12 cellular contexts compared by ENCODE assay signal in genomic region chr3:100090669-100091005, GRCh38. TPM values are rescaled to one million over a fixed set of nuclear protein-coding genes. Genes with fewer than 3 reads are reported as not detected.
DNase-seq lines count a peak whose midpoint lies in the region; ATAC-seq and TF ChIP-seq lines count a peak whose summit lies in the region.
"Had no signal": no experiment of that assay in that cellular context is flagged by ENCODE, and none has a peak within 500 bp of the region (broad histone marks: within the 10 kb centered on the region; RNA-seq: fewer than 3 reads in every experiment).

No MANE protein-coding gene starts in this region.

- no peak overlapping the region for H4K91ac ChIP-seq in H9 (ENCODE audit: insufficient read length, low read depth, low read length)

- H4K20me1 ChIP-seq in KMS-11 (ENCODE audit: insufficient read depth): no peaks in the 10 kb centered on the region
- H4K20me1 ChIP-seq in H9 (ENCODE audit: control insufficient read depth, insufficient read depth, insufficient read length): no peaks in the 10 kb centered on the region

- no peak overlapping the region for H3K4me3 Mint-ChIP-seq in H9
- H3K4me3 Mint-ChIP-seq: activated naive CD8-positive, alpha-beta T cell had no signal

- H3K23ac ChIP-seq in H9 (ENCODE audit: insufficient read length, low read depth, low read length): no peak overlapping the region

- H3K36me3 ChIP-seq in KMS-11 (ENCODE audit: insufficient read depth) (no peaks in the 10 kb centered on the region), mesodermal cell (ENCODE audit: control insufficient read depth, insufficient read depth, low read length) (no peaks in the 10 kb centered on the region)

- DNase-seq in H9 (no peak), NOMO-1 treated with dmso at 0.1 percent for 144 hours (lab: John Stamatoyannopoulos, UW; ENCODE audit: unreplicated experiment) (no peak)
- DNase-seq: DMS 273 treated with DMSO at 0.1 percent for 48 hours, NCI-H1048 had no signal

- no peak overlapping the region for H3T11ph ChIP-seq in H9 (ENCODE audit: low read length)

- no peak overlapping the region for H2AK5ac ChIP-seq in H9 (ENCODE audit: insufficient read length, low read length)

- peak overlapping the region in 1 of 3 experiments; percentile 62; a peak in 1 of 7 replicates for H3K27ac Mint-ChIP-seq in H9
- H3K27ac Mint-ChIP-seq: activated naive CD8-positive, alpha-beta T cell had no signal

- H3K27me3 ChIP-seq in KMS-11 (ENCODE audit: insufficient read depth, low read depth) (no peaks in the 10 kb centered on the region), H9 (ENCODE audit: insufficient read depth, low read length) (no peaks in the 10 kb centered on the region)

- no peaks in the 10 kb centered on the region for H3K9me3 Mint-ChIP-seq in H9

- H3K4me3 ChIP-seq in KMS-11 (IDR thresholded peaks at IDR 0.05; ENCODE audit: insufficient read depth, low read depth, low read length): no peak overlapping the region
- H3K4me3 ChIP-seq in mesodermal cell (ENCODE audit: extremely low read depth, insufficient read depth, low read length, poor library complexity, severe bottlenecking): no peak overlapping the region

- no peak overlapping the region for H2BK120ac ChIP-seq in H9 (ENCODE audit: low read depth, low read length, poor library complexity, severe bottlenecking)

- H3K9ac ChIP-seq in KMS-11 (no peak overlapping the region), H9 (ENCODE audit: extremely low read depth, insufficient read length, low read length) (no peak overlapping the region)
- H3K9ac ChIP-seq: parathyroid adenoma had no signal

- H3K4me2 ChIP-seq in KMS-11: peak overlapping the region; percentile 30; the same call in 1 of the 2 replicates
- no peak overlapping the region for H3K4me2 ChIP-seq in H9 (ENCODE audit: insufficient read depth, insufficient read length, low read length)

- H3K79me1 ChIP-seq in H9 (ENCODE audit: insufficient read depth, low read depth, low read length, poor library complexity, severe bottlenecking): no peaks in the 10 kb centered on the region

- no peak overlapping the region for H2AFZ ChIP-seq in KMS-11 (ENCODE audit: low read depth)
- no peak overlapping the region for H2AFZ ChIP-seq in H9 (ENCODE audit: low read length)

- H3K56ac ChIP-seq in H9 (ENCODE audit: insufficient read length, low read depth, low read length): no peak overlapping the region

- no peaks in the 10 kb centered on the region for H3K36me3 Mint-ChIP-seq in H9 (ENCODE audit: insufficient read depth in 1 of 3, low read depth in 3 of 3)

- no peaks in the 10 kb centered on the region for H3K23me2 ChIP-seq in H9 (ENCODE audit: insufficient read length, low read depth, low read length, poor library complexity, severe bottlenecking)

- no peak overlapping the region for H2BK20ac ChIP-seq in H9 (ENCODE audit: low read depth, low read length, poor library complexity, severe bottlenecking)

- H3K4me1 ChIP-seq in KMS-11 (ENCODE audit: low read depth, poor library complexity, severe bottlenecking) (peaks cover 62% of the 10 kb centered on the region), mesodermal cell (ENCODE audit: control insufficient read depth, insufficient read depth, low read length, poor library complexity, severe bottlenecking) (peaks cover 21% of the 10 kb centered on the region), H9 (ENCODE audit: insufficient read depth, low read length) (peaks cover 6% of the 10 kb centered on the region; the same call in 1 of the 2 replicates)

- TF ChIP-seq CTCF in KMS-11 (conservative IDR thresholded peaks at IDR 0.05; ENCODE audit: low read depth, low read length): no peak; the same call in none of the 2 replicates
- no peak for TF ChIP-seq CTCF in H9 (conservative IDR thresholded peaks at IDR 0.05)

- H3K4me1 Mint-ChIP-seq in H9: peaks cover 28 to 32% of the 10 kb centered on the region in 2 experiments

- no peak overlapping the region for H4K5ac ChIP-seq in H9 (ENCODE audit: insufficient read length, low read depth, low read length)

- H2BK12ac ChIP-seq in H9 (ENCODE audit: insufficient read length, low read depth, low read length): no peak overlapping the region

- no peak overlapping the region for H3K14ac ChIP-seq in H9 (ENCODE audit: insufficient read depth, low read length)

- no peak overlapping the region for H4K8ac ChIP-seq in H9 (replicated peaks; ENCODE audit: insufficient read length, low read depth, low read length)

- H3K27ac ChIP-seq in KMS-11: no peak overlapping the region
- H3K27ac ChIP-seq in mesodermal cell (ENCODE audit: low read depth, low read length, severe bottlenecking): peak overlapping the region; percentile 82
- no peak overlapping the region for H3K27ac ChIP-seq in H9 (ENCODE audit: insufficient read length, low read depth, low read length)
- H3K27ac ChIP-seq: parathyroid adenoma had no signal

- no peak overlapping the region for H2BK5ac ChIP-seq in H9 (ENCODE audit: insufficient read length, low read length)

- H3K9me3 ChIP-seq in mesodermal cell (ENCODE audit: control insufficient read depth, low read length): no peaks in the 10 kb centered on the region
- no peaks in the 10 kb centered on the region for H3K9me3 ChIP-seq in H9 (ENCODE audit: control insufficient read depth, low read depth, low read length)

- ATAC-seq in GM18907 (IDR thresholded peaks at IDR 0.05; ENCODE audit: unreplicated experiment) (peak; percentile 13), GM21619 (IDR thresholded peaks at IDR 0.05; ENCODE audit: unreplicated experiment) (peak; percentile 6), HG02610 (IDR thresholded peaks at IDR 0.05; ENCODE audit: unreplicated experiment) (no peak), HG03571 (IDR thresholded peaks at IDR 0.05; ENCODE audit: unreplicated experiment) (no peak)

- no peak overlapping the region for H3K18ac ChIP-seq in H9 (ENCODE audit: insufficient read length, low read depth, low read length)

- H3K27me3 Mint-ChIP-seq in H9 (ENCODE audit: low read depth): no peaks in the 10 kb centered on the region
- H3K27me3 Mint-ChIP-seq: activated naive CD8-positive, alpha-beta T cell had no signal

- no peak overlapping the region for H2BK15ac ChIP-seq in H9 (ENCODE audit: low read depth, low read length)

- H3K4ac ChIP-seq in H9 (ENCODE audit: low read depth, low read length): no peak overlapping the region

- H3K79me2 ChIP-seq in KMS-11 (ENCODE audit: insufficient read depth, low read depth): no peaks in the 10 kb centered on the region
- H3K79me2 ChIP-seq in H9 (ENCODE audit: insufficient read depth, low read length): no peaks in the 10 kb centered on the region
- H3K79me2 ChIP-seq: parathyroid adenoma had no signal

RNA-seq across cellular contexts. Expression of gene FILIP1L, which starts 23.7 kb away (rescaled TPM):
- polyA plus RNA-seq in mesodermal cell (2013, experiment 1 of 2): 33.5 TPM
- 33.0 TPM for polyA plus RNA-seq in mesodermal cell (2013, experiment 2 of 2)
- total RNA-seq in H9 (2021): 0.07 and 0.22 TPM in 2 replicates

Comparison
In these comparisons a context has a peak if more than half of its experiments do, and no peak if none do; other contexts are left out.
1. ATAC-seq: peak in GM18907 (single experiment) and GM21619 (single experiment); none in HG02610 (single experiment) and HG03571 (single experiment).